1 cellular context compared by ENCODE assay signal in the genomic region with DNA sequence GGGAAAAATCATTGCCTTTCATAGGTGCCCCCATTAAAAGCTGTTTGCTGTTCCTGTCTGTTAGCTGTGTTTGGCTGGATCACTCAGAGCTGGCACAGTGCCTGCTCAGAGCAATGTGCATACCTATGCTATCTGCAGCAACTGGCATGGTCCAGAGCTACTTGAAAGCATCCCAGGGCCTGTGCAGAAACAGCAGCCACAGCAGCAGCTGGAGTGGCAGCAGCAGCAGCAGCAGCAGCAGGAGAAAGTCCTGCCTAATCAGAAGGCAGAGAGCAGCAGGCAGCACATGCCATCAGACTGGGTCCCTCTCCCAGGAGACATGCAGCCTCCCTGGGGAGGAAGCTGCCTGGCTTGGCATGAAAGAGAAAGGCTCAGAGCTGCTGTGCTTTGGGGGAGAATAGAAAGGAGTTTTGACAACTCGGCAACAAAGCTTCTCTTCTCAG.
TF ChIP-seq lines count a peak whose summit lies in the region.

No MANE protein-coding gene starts in this region.

TF ChIP-seq in GM23338, 12 proteins besides CTCF, POLR2A, EP300 and RAD21 (continued from another document):
- TF ChIP-seq ZNF462 (CRISPR knock-in tag; IDR thresholded peaks at IDR 0.05) = no peak
- TF ChIP-seq ZNF331 (CRISPR knock-in tag; IDR thresholded peaks at IDR 0.05; ENCODE audit: low read depth) = no peak
- no peak for TF ChIP-seq JUNB (IDR thresholded peaks at IDR 0.05; ENCODE audit: unreplicated experiment)
- no peak for TF ChIP-seq ETS1 (IDR thresholded peaks at IDR 0.05)
- TF ChIP-seq NANOG (IDR thresholded peaks at IDR 0.05; ENCODE audit: borderline replicate concordance) = no peak
- no peak for TF ChIP-seq EZH2 (IDR thresholded peaks at IDR 0.05; ENCODE audit: low read depth, unreplicated experiment)
- no peak for TF ChIP-seq POLR2AphosphoS5 (IDR thresholded peaks at IDR 0.05; ENCODE audit: low read depth)
- TF ChIP-seq CREB1 (CRISPR knock-in tag; IDR thresholded peaks at IDR 0.05; ENCODE audit: low read depth) = no peak
